ENCODE assay signal across 10 cellular contexts in the genomic region with DNA sequence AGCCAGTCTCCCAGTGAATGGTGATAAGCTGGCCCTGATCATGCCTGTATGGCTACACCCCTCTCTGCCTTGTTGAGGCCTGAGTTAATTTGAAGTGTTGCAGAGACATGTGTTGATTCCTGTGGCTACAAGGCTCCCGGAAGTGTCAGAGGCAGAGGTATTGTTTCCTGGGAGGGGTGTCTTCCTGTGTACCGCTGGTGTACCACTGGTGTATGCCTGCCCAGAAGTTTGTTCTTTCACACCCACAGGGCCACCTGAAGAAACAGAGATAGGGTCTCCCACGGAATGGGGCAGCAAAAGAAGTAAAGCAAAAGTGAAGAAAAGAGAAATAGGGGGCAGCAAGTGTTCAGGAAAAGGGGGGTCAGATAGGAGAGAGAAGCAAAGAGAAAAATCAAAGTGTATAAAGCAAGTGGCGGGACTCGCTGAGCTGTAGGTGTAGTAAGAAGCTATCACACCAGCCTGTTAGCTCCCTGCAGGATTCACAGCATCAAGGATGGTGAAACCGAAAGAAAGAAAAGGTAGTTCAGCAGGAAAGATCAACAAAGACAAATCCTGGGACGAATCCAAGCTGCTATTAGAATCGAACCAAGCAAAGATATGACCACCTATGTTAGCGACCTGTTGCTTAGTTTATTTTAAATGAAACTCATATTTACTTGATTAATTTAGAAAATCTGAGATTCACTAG. TPM values are rescaled to one million over a fixed set of nuclear protein-coding genes. Genes with fewer than 3 reads are reported as not detected.
DNase-seq lines count a peak whose midpoint lies in the region; ATAC-seq and TF ChIP-seq lines count a peak whose summit lies in the region.
"Had no signal": no experiment of that assay in that cellular context is flagged by ENCODE, and none has a peak within 500 bp of the region (broad histone marks: within the 10 kb centered on the region; RNA-seq: fewer than 3 reads in every experiment).

No MANE protein-coding gene starts in this region.

- H3K27ac ChIP-seq in stomach (peak overlapping the region; percentile 3 to 79 (median 57)), osteoblast (ENCODE audit: low read depth, low read length) (no peak overlapping the region), substantia nigra (ENCODE audit: low read depth, low read length, poor library complexity, severe bottlenecking) (no peak overlapping the region)

- 27 to 40% (median 36%) methylated on average over 9 of the region's 9 CpGs for WGBS in stomach, 5 donors

- H3K4me3 ChIP-seq in stomach (peak overlapping the region in 1 of 4 donors; percentile 6), osteoblast (ENCODE audit: insufficient read depth, low read length) (no peak overlapping the region)

- peak in 3 of 4 experiments; percentile 5 to 53 (median 31) for DNase-seq in activated CD4-positive, CD25-positive, alpha-beta regulatory T cell (lab: John Stamatoyannopoulos, UW)
- DNase-seq in activated T-cell treated with anti-CD3 and anti-CD28 coated beads for 4 hours (peak; percentile 59), lung microvascular endothelial cell (ENCODE audit: low read depth in 2 of 2) (peak; percentile 19 to 34), stomach (no peak), osteoblast (ENCODE audit: insufficient read length, low spot score, missing footprints) (no peak), substantia nigra (lab: John Stamatoyannopoulos, UW) (no peak), SKM-1 treated with dmso at 0.1 percent for 144 hours (lab: John Stamatoyannopoulos, UW; ENCODE audit: unreplicated experiment) (no peak)
- DNase-seq: GOT3, NCI-H748 treated with DMSO at 0.1 percent for 48 hours had no signal

- intact Hi-C loops in stomach (cut with DNase I; ENCODE audit: low total_unique reads) = no loop called here

- TF ChIP-seq CTCF in stomach (IDR thresholded peaks at IDR 0.05) (no peak), osteoblast (IDR thresholded peaks at IDR 0.05; ENCODE audit: extremely low read depth, low read depth, low read length) (no peak)

- no peak for ATAC-seq in activated CD4-positive, CD25-positive, alpha-beta regulatory T cell treated with anti-CD3 and anti-CD28 coated beads, Interleukin-2, amount 50 U/mL, for 24 hours

- TF ChIP-seq POLR2A in stomach (IDR thresholded peaks at IDR 0.05) = no peak

- no peak overlapping the region for H3K4me2 ChIP-seq in osteoblast (ENCODE audit: insufficient read depth, low read length)

- no peaks in the 10 kb centered on the region for H3K27me3 ChIP-seq in stomach
- no peaks in the 10 kb centered on the region for H3K27me3 ChIP-seq in osteoblast (ENCODE audit: insufficient read depth, low read length)

- H2AFZ ChIP-seq in osteoblast (ENCODE audit: low read length) = no peak overlapping the region

- no peaks in the 10 kb centered on the region for H4K20me1 ChIP-seq in osteoblast (ENCODE audit: insufficient read depth, low read length)

- peaks cover 5 to 50% (median 18%) of the 10 kb centered on the region in 4 donors for H3K4me1 ChIP-seq in stomach
- peaks cover 17% of the 10 kb centered on the region for H3K4me1 ChIP-seq in osteoblast (ENCODE audit: insufficient read depth, low read length)

- H3K36me3 ChIP-seq in stomach = no peaks in the 10 kb centered on the region
- H3K36me3 ChIP-seq in osteoblast (ENCODE audit: insufficient read depth, low read length) = no peaks in the 10 kb centered on the region

- H3K9me3 ChIP-seq in stomach (no peaks in the 10 kb centered on the region), osteoblast (ENCODE audit: low read depth, low read length) (no peaks in the 10 kb centered on the region)

- no peaks in the 10 kb centered on the region for H3K79me2 ChIP-seq in osteoblast (ENCODE audit: insufficient read depth, low read length)

- TF ChIP-seq EP300 in stomach (IDR thresholded peaks at IDR 0.05) = no peak

RNA-seq across cellular contexts. Expression of a gene that starts 36.6 kb away (rescaled TPM):
- 34.9 and 53.6 TPM in 2 replicates for total RNA-seq in lung microvascular endothelial cell
- 100 to 1,000 TPM in 3 of 5 donors, 10 to 100 TPM in 2; 15.9 to 154 (median 101) TPM for total RNA-seq in stomach
- 10 to 100 TPM; 35.9 to 92.6 (median 67.2) TPM for polyA plus RNA-seq in stomach
- total RNA-seq in osteoblast = 72.7 and 76.0 TPM in 2 replicates

Comparison
In these comparisons a context has a peak if more than half of its experiments do, and no peak if none do; other contexts are left out.
1. DNase-seq: peak in activated CD4-positive, CD25-positive, alpha-beta regulatory T cell (3 of 4), activated T-cell treated with anti-CD3 and anti-CD28 coated beads for 4 hours (single experiment) and lung microvascular endothelial cell (2 of 2); none in stomach (single experiment), osteoblast (single experiment), substantia nigra (0 of 49) and SKM-1 treated with dmso at 0.1 percent for 144 hours (single experiment).
2. H3K27ac ChIP-seq: peak in stomach (5 of 5); none in osteoblast (single experiment) and substantia nigra (single experiment).